ENCODE assay signal across 9 cellular contexts in the genomic region with DNA sequence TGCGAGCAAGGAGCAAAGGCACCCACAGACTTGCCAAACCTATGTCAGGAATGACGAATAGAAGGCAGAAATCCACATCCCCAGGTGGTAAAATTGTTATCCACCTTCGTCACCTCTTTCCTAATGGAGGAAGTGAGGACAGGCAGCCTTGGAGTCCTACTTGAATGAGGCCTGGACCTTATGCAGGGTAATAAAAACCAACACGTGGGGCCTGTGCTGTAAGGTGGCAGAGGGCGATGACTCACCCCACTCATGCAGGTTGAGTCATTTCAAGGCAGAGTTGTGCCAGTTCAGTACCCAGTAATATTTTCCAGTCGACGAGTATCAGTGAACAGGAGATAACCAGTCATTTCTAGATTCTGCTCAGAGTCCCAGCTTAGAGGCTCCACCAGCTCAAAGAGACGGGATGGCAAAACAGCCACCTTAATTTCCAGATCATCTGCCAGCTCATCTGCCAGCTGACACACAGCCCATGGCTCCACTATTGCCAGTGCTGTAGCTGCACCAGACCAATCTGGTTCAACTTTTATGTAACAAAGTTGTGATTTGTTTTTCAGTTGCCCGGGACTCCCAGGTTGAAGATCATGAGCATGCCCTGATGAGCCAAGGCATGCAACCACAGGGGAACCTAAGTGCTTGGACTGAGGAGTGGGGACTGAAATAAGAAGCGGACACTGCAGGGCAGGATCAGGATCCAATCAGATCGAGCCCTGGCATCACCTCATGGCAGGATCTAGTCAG.
DNase-seq lines count a peak whose midpoint lies in the region; ATAC-seq and TF ChIP-seq lines count a peak whose summit lies in the region.
"Had no signal": no experiment of that assay in that cellular context is flagged by ENCODE, and none has a peak within 500 bp of the region (broad histone marks: within the 10 kb centered on the region; RNA-seq: fewer than 3 reads in every experiment).

No MANE protein-coding gene starts in this region.

- no peak overlapping the region for H4K91ac ChIP-seq in neuronal stem cell (ENCODE audit: low read depth, low read length, poor library complexity)

- WGBS in upper lobe of left lung, 2 donors, result 72 to 73% methylated on average over 7 to 11 of the region's 11 CpGs
- no CpG with 5 or more reads among the region's 11 CpGs for WGBS in neuronal stem cell (ENCODE audit: extremely low coverage in 2 of 2, insufficient read length in 2 of 2, insufficient replicate concordance in 1 of 2), 2 donors

- H2BK12ac ChIP-seq in neuronal stem cell (ENCODE audit: low read length), result no peak overlapping the region

- H3K4me1 Mint-ChIP-seq in MCF 10A (ENCODE audit: insufficient read depth, unreplicated experiment), result peaks cover 59% of the 10 kb centered on the region
- H3K4me1 Mint-ChIP-seq in naive thymus-derived CD4-positive, alpha-beta T cell, result peaks cover 25 to 78% (median 57%) of the 10 kb centered on the region in 7 donors

- H3K4me3 Mint-ChIP-seq in MCF 10A (ENCODE audit: unreplicated experiment), result peak overlapping the region; percentile 48
- H3K4me3 Mint-ChIP-seq in naive thymus-derived CD4-positive, alpha-beta T cell, result peak overlapping the region in 2 of 10 donors; percentile 27 to 50

- H3K18ac ChIP-seq in neuronal stem cell (ENCODE audit: low read length), result no peak overlapping the region

- H3K4ac ChIP-seq in neuronal stem cell (ENCODE audit: low read length), result no peak overlapping the region

- ATAC-seq in GM18499 (IDR thresholded peaks at IDR 0.05; ENCODE audit: insufficient read depth, unreplicated experiment) (peak; percentile 45), HG02885 (IDR thresholded peaks at IDR 0.05; ENCODE audit: poor library complexity, unreplicated experiment) (peak; percentile 45), upper lobe of left lung (ENCODE audit: low FRiP score in 2 of 2) (peak; percentile 11 to 88)
- ATAC-seq in naive thymus-derived CD4-positive, alpha-beta T cell, result peak; percentile 58
- ATAC-seq: K562 had no signal

- H3K4me1 ChIP-seq in naive thymus-derived CD4-positive, alpha-beta T cell (ENCODE audit: control insufficient read depth in 2 of 2, insufficient read depth in 2 of 2, low read length in 2 of 2), result peaks cover 35 to 85% of the 10 kb centered on the region in 2 donors
- H3K4me1 ChIP-seq in upper lobe of left lung (peaks cover 4 to 15% (median 11%) of the 10 kb centered on the region in 4 donors), neuronal stem cell (ENCODE audit: control insufficient read depth in 2 of 2, insufficient read depth in 1 of 2, low read depth in 1 of 2, low read length in 2 of 2) (no peaks in the 10 kb centered on the region)

- H2BK5ac ChIP-seq in neuronal stem cell (ENCODE audit: low read length), result no peak overlapping the region

- no peaks in the 10 kb centered on the region for H3K36me3 Mint-ChIP-seq in MCF 10A (ENCODE audit: insufficient read depth, unreplicated experiment)
- peaks cover 0 to 2% (median 0%) of the 10 kb centered on the region in 5 donors for H3K36me3 Mint-ChIP-seq in naive thymus-derived CD4-positive, alpha-beta T cell

- H3K4me3 ChIP-seq in naive thymus-derived CD4-positive, alpha-beta T cell (ENCODE audit: low read length), result no peak overlapping the region
- H3K4me3 ChIP-seq in upper lobe of left lung (no peak overlapping the region), neuronal stem cell (ENCODE audit: low read length in 2 of 2) (no peak overlapping the region)
- H3K4me3 ChIP-seq: K562 had no signal

- H3K27ac Mint-ChIP-seq in MCF 10A (ENCODE audit: low read depth, unreplicated experiment), result peak overlapping the region; percentile 94
- peak overlapping the region in 8 of 9 donors; percentile 54 to 95 (median 82) for H3K27ac Mint-ChIP-seq in naive thymus-derived CD4-positive, alpha-beta T cell

- no peak overlapping the region for H4K8ac ChIP-seq in neuronal stem cell (ENCODE audit: low read depth, low read length)

- no peak overlapping the region for H3K27ac ChIP-seq in naive thymus-derived CD4-positive, alpha-beta T cell (ENCODE audit: low read depth, low read length)
- H3K27ac ChIP-seq in upper lobe of left lung, result peak overlapping the region in 3 of 4 donors; percentile 49 to 59 (median 57)
- H3K27ac ChIP-seq in neuronal stem cell (replicated peaks; ENCODE audit: low read length), result no peak overlapping the region

- no peaks in the 10 kb centered on the region for H3K36me3 ChIP-seq in naive thymus-derived CD4-positive, alpha-beta T cell (ENCODE audit: control insufficient read depth in 2 of 3, insufficient read depth in 3 of 3, low read length in 3 of 3)
- H3K36me3 ChIP-seq in upper lobe of left lung, result no peaks in the 10 kb centered on the region
- no peaks in the 10 kb centered on the region for H3K36me3 ChIP-seq in neuronal stem cell (replicated peaks in 1 of 2; ENCODE audit: control insufficient read depth in 2 of 2, insufficient read depth in 2 of 2, low read length in 2 of 2)

- CTCF ChIA-PET in MCF 10A (lab: Yijun Ruan, JAX), result interaction anchor here (0.8 to 1.8 kb wide), 4 partner anchors 18 to 338 kb away, joined by 3 to 6 read pairs (median 4); no protein-coding TSS in a partner anchor
- CTCF ChIA-PET in naive thymus-derived CD4-positive, alpha-beta T cell (lab: Charles Lee), result interaction anchor here (0.7 to 1.5 kb wide), 4 partner anchors 21 to 1077 kb away, joined by 3 to 4 read pairs (median 4); no protein-coding TSS in a partner anchor

- no peak overlapping the region for H3K4me2 ChIP-seq in neuronal stem cell (ENCODE audit: insufficient read depth, low read length, poor library complexity, severe bottlenecking)

- no peaks in the 10 kb centered on the region for H3K9me3 Mint-ChIP-seq in MCF 10A (ENCODE audit: unreplicated experiment)
- H3K9me3 Mint-ChIP-seq in naive thymus-derived CD4-positive, alpha-beta T cell, result no peaks in the 10 kb centered on the region

- no peak overlapping the region for H3K9ac ChIP-seq in neuronal stem cell (ENCODE audit: low read depth, low read length, poor library complexity)

- no peak overlapping the region for H2AK5ac ChIP-seq in neuronal stem cell (ENCODE audit: low read depth, low read length)

- peak; percentile 79 for DNase-seq in T1000 (lab: John Stamatoyannopoulos, UW)
- DNase-seq in MCF 10A (ENCODE audit: unreplicated experiment), result peak; percentile 99
- peak in 2 of 9 donors; percentile 61 to 64 for DNase-seq in naive thymus-derived CD4-positive, alpha-beta T cell
- DNase-seq in upper lobe of left lung, result peak in 1 of 2 donors; percentile 94
- DNase-seq in iPS-NIHi7 (ENCODE audit: extremely low spot score), result no peak
- DNase-seq in neuronal stem cell (ENCODE audit: low spot score), result no peak

- POLR2A ChIA-PET in MCF 10A (lab: Yijun Ruan, JAX), result interaction anchor here (0.6 to 2.3 kb wide), 20 partner anchors 9 to 187 kb away, joined by 3 to 12 read pairs (median 4); no protein-coding TSS in a partner anchor
- POLR2A ChIA-PET in naive thymus-derived CD4-positive, alpha-beta T cell (lab: Charles Lee), result interaction anchor here (0.6 to 1.8 kb wide), 9 partner anchors 8 to 839 kb away, joined by 3 to 6 read pairs (median 4); no protein-coding TSS in a partner anchor

- TF ChIP-seq POLR2A in upper lobe of left lung (IDR thresholded peaks at IDR 0.05), result peak in 1 of 4 donors; percentile 9

- no peaks in the 10 kb centered on the region for H3K9me3 ChIP-seq in naive thymus-derived CD4-positive, alpha-beta T cell (ENCODE audit: control insufficient read depth in 2 of 3, low read length in 3 of 3)
- H3K9me3 ChIP-seq in upper lobe of left lung (no peaks in the 10 kb centered on the region), neuronal stem cell (replicated peaks in 1 of 2; ENCODE audit: control insufficient read depth in 2 of 2, insufficient read depth in 1 of 2, low read depth in 1 of 2, low read length in 2 of 2) (no peaks in the 10 kb centered on the region)

- no peak overlapping the region for H2BK15ac ChIP-seq in neuronal stem cell (ENCODE audit: low read length)

- intact Hi-C loops in MCF 10A (cut with micrococcal nuclease), result no loop called here
- intact Hi-C loops in naive thymus-derived CD4-positive, alpha-beta T cell (cut with micrococcal nuclease), result loop anchor here in 1 of 2 donors (1.0 to 10.0 kb wide), 3 partner anchors 8 to 1079 kb away; a partner anchor contains a TSS

- no peak overlapping the region for H2AFZ ChIP-seq in neuronal stem cell (ENCODE audit: low read length)

- H3K27me3 ChIP-seq in naive thymus-derived CD4-positive, alpha-beta T cell (ENCODE audit: control insufficient read depth in 2 of 2, insufficient read depth in 2 of 2, low read length in 2 of 2), result no peaks in the 10 kb centered on the region
- no peaks in the 10 kb centered on the region for H3K27me3 ChIP-seq in upper lobe of left lung
- H3K27me3 ChIP-seq in neuronal stem cell (ENCODE audit: control insufficient read depth in 3 of 3, insufficient read depth in 3 of 3, low read depth in 1 of 3, low read length in 3 of 3), result peaks cover 0 to 53% (median 0%) of the 10 kb centered on the region in 3 experiments

- TF ChIP-seq EP300 in upper lobe of left lung (IDR thresholded peaks at IDR 0.05), result peak in 2 of 4 donors; percentile 14 to 94

- no peaks in the 10 kb centered on the region for H3K27me3 Mint-ChIP-seq in MCF 10A (ENCODE audit: insufficient read depth, unreplicated experiment)
- no peaks in the 10 kb centered on the region for H3K27me3 Mint-ChIP-seq in naive thymus-derived CD4-positive, alpha-beta T cell

- H2BK120ac ChIP-seq in neuronal stem cell (ENCODE audit: low read depth, low read length), result no peak overlapping the region

- TF ChIP-seq CTCF in MCF 10A (IDR thresholded peaks at IDR 0.05; ENCODE audit: unreplicated experiment), result no peak
- TF ChIP-seq CTCF in upper lobe of left lung (IDR thresholded peaks at IDR 0.05), result no peak

- H3K79me1 ChIP-seq in neuronal stem cell (ENCODE audit: low read depth, low read length), result no peaks in the 10 kb centered on the region

- no peak overlapping the region for H3K14ac ChIP-seq in neuronal stem cell (ENCODE audit: low read length)

- no TSS peak for BruUV-seq in MCF 10A (replicated peaks; lab: Mats Ljungman, UMichigan)

- H3K23ac ChIP-seq in neuronal stem cell (ENCODE audit: low read depth, low read length, poor library complexity), result no peak overlapping the region

Comparison
In these comparisons a context has a peak if more than half of its experiments do, and no peak if none do; other contexts are left out.
1. DNase-seq: peak in T1000 (single experiment) and MCF 10A (single experiment); none in iPS-NIHi7 (single experiment) and neuronal stem cell (single experiment).
2. H3K27ac ChIP-seq: peak in upper lobe of left lung (3 of 4); none in naive thymus-derived CD4-positive, alpha-beta T cell (single experiment) and neuronal stem cell (single experiment).
3. Peak in every context shown above with its lines, with median percentiles within 50 percentile points of each other: ATAC-seq.